1 cellular context compared by ENCODE assay signal in genomic region chr15:99613887-99614642, GRCh38.
TF ChIP-seq lines count a peak whose summit lies in the region.

No MANE protein-coding gene starts in this region.

TF ChIP-seq in HepG2, 621 proteins besides CTCF, POLR2A, EP300 and RAD21 (continued from another document):
- no peak for TF ChIP-seq ZNF503 (CRISPR knock-in tag; IDR thresholded peaks at IDR 0.05)
- TF ChIP-seq RBM39 (IDR thresholded peaks at IDR 0.05; ENCODE audit: low read depth, low read length, poor library complexity, severe bottlenecking): no peak
- TF ChIP-seq ATF1 (CRISPR knock-in tag; IDR thresholded peaks at IDR 0.05): no peak
- no peak for TF ChIP-seq ZNF468 (CRISPR knock-in tag; IDR thresholded peaks at IDR 0.05)
- no peak for TF ChIP-seq ZNF740 (CRISPR knock-in tag; IDR thresholded peaks at IDR 0.05)
- TF ChIP-seq SUZ12 (IDR thresholded peaks at IDR 0.05; ENCODE audit: low read depth, low read length): no peak
- no peak for TF ChIP-seq ZC3H4 (CRISPR knock-in tag; IDR thresholded peaks at IDR 0.05; ENCODE audit: borderline replicate concordance)
- 0 out of 2 replicates have a peak, but pooled peaks have one; percentile 27 for TF ChIP-seq FOXJ3 (CRISPR knock-in tag; IDR thresholded peaks at IDR 0.05; ENCODE audit: borderline replicate concordance)
- TF ChIP-seq ZNF274 (CRISPR knock-in tag; IDR thresholded peaks at IDR 0.05): no peak
- TF ChIP-seq CHD2 (IDR thresholded peaks at IDR 0.05; ENCODE audit: low read depth, low read length): no peak
- TF ChIP-seq PREB (CRISPR knock-in tag; IDR thresholded peaks at IDR 0.05): no peak
- TF ChIP-seq RFX3 (CRISPR knock-in tag; IDR thresholded peaks at IDR 0.05): no peak
- no peak for TF ChIP-seq ZNF17 (CRISPR knock-in tag; IDR thresholded peaks at IDR 0.05)
- TF ChIP-seq HNF4A (CRISPR knock-in tag; IDR thresholded peaks at IDR 0.05): peak; percentile 75
- no peak for TF ChIP-seq ZNF124 (CRISPR knock-in tag; IDR thresholded peaks at IDR 0.05)
